In genomic region chr2:1101982-1102381, GRCh38 we compare ENCODE assay signal across 21 cellular contexts.
"Had no signal": no experiment of that assay in that cellular context is flagged by ENCODE, and none has a peak within 500 bp of the region (broad histone marks: within the 10 kb centered on the region; RNA-seq: fewer than 3 reads in every experiment).

No MANE protein-coding gene starts in this region.

- H3K9me3 ChIP-seq: breast epithelium had no signal

- H3K27me3 Mint-ChIP-seq: activated naive CD8-positive, alpha-beta T cell; IgD-negative memory B cell had no signal

- H3K27ac ChIP-seq: breast epithelium, VCaP had no signal

- H3K4me3 Mint-ChIP-seq: activated naive CD4-positive, alpha-beta T cell treated with anti-CD3 and anti-CD28 coated beads for 36 hours; activated naive CD8-positive, alpha-beta T cell; activated T-cell treated with anti-CD3 and anti-CD28 coated beads, Interleukin-2, amount 50 U/mL, for 4 hours; IgD-negative memory B cell had no signal

- H3K9me3 Mint-ChIP-seq: activated naive CD4-positive, alpha-beta T cell treated with anti-CD3 and anti-CD28 coated beads for 36 hours; activated T-cell treated with anti-CD3 and anti-CD28 coated beads, Interleukin-2, amount 50 U/mL, for 4 hours; IgD-negative memory B cell had no signal

- H3K36me3 Mint-ChIP-seq: IgD-negative memory B cell had no signal

- H3K27ac Mint-ChIP-seq: activated naive CD4-positive, alpha-beta T cell treated with anti-CD3 and anti-CD28 coated beads for 36 hours; activated naive CD8-positive, alpha-beta T cell; IgD-negative memory B cell had no signal

- H3K36me3 ChIP-seq: breast epithelium had no signal

- DNase-seq: activated CD4-positive, alpha-beta T cell treated with anti-CD3 and anti-CD28 coated beads for 4 hours; activated CD4-positive, alpha-beta T cell treated with anti-CD3 and anti-CD28 coated beads, Interleukin-2, amount 50 U/mL, for 4 hours; activated CD8-positive, alpha-beta memory T cell treated with anti-CD3 and anti-CD28 coated beads for 24 hours; activated gamma-delta T cell; activated naive CD4-positive, alpha-beta T cell treated with anti-CD3 and anti-CD28 coated beads for 36 hours; activated T-cell treated with anti-CD3 and anti-CD28 coated beads, Interleukin-2, amount 50 U/mL, for 4 hours; aorta; caudate nucleus; Karpas-422; NCI-H1105 treated with DMSO at 0.1 percent for 48 hours; NCI-H146; NCI-H187 treated with DMSO at 0.1 percent for 48 hours; NCI-H2081 treated with DMSO at 0.1 percent for 48 hours; NCI-H446; NCI-H524; PC-3; SHP77 treated with DMSO at 0.1 percent for 48 hours had no signal

- H3K4me1 ChIP-seq: breast epithelium had no signal

- H3K27me3 ChIP-seq: breast epithelium had no signal

- H3K4me1 Mint-ChIP-seq: IgD-negative memory B cell had no signal

- ATAC-seq: PC-3 had no signal

- H3K4me3 ChIP-seq: breast epithelium had no signal
